In the genomic region with DNA sequence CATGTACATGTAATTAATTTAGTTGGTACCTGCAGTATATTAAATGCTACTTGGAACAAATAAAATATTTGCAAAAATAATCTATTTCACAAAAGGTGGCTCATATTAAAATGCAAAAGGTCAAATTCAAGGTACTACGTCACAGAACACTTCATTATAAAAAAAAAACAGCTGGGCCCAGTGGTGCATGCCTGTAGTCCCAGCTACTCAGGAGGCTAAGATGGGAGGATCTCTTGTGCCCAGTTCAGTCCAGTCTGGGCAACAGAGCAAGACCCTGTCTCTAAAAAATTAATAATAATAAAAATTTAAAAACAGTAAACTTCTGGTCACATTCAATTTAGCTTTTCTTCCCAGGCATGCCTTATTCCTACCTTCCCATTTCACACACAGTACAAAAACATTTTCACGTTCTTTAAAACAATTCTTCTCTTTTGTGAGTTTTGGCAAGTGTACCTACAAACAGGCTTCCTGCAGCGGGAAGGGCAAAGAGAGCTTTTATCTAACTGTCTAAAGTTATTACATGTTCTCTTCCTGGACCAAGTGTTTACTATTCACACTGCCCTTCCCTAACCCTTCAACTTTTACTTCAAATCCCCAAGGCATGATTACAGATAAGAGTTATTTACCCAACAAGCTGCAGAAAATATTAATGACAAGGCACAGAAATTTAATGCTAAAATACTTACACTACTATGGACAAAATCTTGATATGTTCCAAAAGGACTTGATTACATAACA, we compare ENCODE assay signal across 1 cellular context.
TF ChIP-seq lines count a peak whose summit lies in the region.

No MANE protein-coding gene starts in this region.

TF ChIP-seq in HepG2, 621 proteins besides CTCF, POLR2A, EP300 and RAD21:
- no peak for TF ChIP-seq SOX13 (IDR thresholded peaks at IDR 0.05)
- peak in 1 of 2 experiments; percentile 14; a peak in 1 of 4 replicates for TF ChIP-seq SOX13 (CRISPR knock-in tag; conservative IDR thresholded peaks at IDR 0.05 in 1 of 2, IDR thresholded peaks at IDR 0.05 in 1 of 2)
- TF ChIP-seq PPARG (CRISPR knock-in tag; conservative IDR thresholded peaks at IDR 0.05), result 0 out of 2 replicates have a peak, but pooled peaks have one; percentile 7
- TF ChIP-seq NFIC (IDR thresholded peaks at IDR 0.05; ENCODE audit: low read length), result peak; percentile 14; the same call in 1 of the 2 replicates
- TF ChIP-seq, protein P1, sequence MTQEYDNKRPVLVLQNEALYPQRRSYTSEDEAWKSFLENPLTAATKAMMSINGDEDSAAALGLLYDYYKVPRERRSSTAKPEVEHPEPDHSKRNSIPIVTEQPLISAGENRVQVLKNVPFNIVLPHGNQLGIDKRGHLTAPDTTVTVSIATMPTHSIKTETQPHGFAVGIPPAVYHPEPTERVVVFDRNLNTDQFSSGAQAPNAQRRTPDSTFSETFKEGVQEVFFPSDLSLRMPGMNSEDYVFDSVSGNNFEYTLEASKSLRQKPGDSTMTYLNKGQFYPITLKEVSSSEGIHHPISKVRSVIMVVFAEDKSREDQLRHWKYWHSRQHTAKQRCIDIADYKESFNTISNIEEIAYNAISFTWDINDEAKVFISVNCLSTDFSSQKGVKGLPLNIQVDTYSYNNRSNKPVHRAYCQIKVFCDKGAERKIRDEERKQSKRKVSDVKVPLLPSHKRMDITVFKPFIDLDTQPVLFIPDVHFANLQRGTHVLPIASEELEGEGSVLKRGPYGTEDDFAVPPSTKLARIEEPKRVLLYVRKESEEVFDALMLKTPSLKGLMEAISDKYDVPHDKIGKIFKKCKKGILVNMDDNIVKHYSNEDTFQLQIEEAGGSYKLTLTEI (CRISPR knock-in tag; conservative IDR thresholded peaks at IDR 0.05), result no peak
- TF ChIP-seq, protein P2, sequence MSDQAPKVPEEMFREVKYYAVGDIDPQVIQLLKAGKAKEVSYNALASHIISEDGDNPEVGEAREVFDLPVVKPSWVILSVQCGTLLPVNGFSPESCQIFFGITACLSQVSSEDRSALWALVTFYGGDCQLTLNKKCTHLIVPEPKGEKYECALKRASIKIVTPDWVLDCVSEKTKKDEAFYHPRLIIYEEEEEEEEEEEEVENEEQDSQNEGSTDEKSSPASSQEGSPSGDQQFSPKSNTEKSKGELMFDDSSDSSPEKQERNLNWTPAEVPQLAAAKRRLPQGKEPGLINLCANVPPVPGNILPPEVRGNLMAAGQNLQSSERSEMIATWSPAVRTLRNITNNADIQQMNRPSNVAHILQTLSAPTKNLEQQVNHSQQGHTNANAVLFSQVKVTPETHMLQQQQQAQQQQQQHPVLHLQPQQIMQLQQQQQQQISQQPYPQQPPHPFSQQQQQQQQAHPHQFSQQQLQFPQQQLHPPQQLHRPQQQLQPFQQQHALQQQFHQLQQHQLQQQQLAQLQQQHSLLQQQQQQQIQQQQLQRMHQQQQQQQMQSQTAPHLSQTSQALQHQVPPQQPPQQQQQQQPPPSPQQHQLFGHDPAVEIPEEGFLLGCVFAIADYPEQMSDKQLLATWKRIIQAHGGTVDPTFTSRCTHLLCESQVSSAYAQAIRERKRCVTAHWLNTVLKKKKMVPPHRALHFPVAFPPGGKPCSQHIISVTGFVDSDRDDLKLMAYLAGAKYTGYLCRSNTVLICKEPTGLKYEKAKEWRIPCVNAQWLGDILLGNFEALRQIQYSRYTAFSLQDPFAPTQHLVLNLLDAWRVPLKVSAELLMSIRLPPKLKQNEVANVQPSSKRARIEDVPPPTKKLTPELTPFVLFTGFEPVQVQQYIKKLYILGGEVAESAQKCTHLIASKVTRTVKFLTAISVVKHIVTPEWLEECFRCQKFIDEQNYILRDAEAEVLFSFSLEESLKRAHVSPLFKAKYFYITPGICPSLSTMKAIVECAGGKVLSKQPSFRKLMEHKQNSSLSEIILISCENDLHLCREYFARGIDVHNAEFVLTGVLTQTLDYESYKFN (CRISPR knock-in tag; conservative IDR thresholded peaks at IDR 0.05), result 0 out of 2 replicates have a peak, but pooled peaks have one; percentile 21
- peak; percentile 18; the same call in 1 of the 2 replicates for TF ChIP-seq RARA (CRISPR knock-in tag; IDR thresholded peaks at IDR 0.05)
- TF ChIP-seq PHF8 (CRISPR knock-in tag; IDR thresholded peaks at IDR 0.05), result no peak
- TF ChIP-seq, protein P3, sequence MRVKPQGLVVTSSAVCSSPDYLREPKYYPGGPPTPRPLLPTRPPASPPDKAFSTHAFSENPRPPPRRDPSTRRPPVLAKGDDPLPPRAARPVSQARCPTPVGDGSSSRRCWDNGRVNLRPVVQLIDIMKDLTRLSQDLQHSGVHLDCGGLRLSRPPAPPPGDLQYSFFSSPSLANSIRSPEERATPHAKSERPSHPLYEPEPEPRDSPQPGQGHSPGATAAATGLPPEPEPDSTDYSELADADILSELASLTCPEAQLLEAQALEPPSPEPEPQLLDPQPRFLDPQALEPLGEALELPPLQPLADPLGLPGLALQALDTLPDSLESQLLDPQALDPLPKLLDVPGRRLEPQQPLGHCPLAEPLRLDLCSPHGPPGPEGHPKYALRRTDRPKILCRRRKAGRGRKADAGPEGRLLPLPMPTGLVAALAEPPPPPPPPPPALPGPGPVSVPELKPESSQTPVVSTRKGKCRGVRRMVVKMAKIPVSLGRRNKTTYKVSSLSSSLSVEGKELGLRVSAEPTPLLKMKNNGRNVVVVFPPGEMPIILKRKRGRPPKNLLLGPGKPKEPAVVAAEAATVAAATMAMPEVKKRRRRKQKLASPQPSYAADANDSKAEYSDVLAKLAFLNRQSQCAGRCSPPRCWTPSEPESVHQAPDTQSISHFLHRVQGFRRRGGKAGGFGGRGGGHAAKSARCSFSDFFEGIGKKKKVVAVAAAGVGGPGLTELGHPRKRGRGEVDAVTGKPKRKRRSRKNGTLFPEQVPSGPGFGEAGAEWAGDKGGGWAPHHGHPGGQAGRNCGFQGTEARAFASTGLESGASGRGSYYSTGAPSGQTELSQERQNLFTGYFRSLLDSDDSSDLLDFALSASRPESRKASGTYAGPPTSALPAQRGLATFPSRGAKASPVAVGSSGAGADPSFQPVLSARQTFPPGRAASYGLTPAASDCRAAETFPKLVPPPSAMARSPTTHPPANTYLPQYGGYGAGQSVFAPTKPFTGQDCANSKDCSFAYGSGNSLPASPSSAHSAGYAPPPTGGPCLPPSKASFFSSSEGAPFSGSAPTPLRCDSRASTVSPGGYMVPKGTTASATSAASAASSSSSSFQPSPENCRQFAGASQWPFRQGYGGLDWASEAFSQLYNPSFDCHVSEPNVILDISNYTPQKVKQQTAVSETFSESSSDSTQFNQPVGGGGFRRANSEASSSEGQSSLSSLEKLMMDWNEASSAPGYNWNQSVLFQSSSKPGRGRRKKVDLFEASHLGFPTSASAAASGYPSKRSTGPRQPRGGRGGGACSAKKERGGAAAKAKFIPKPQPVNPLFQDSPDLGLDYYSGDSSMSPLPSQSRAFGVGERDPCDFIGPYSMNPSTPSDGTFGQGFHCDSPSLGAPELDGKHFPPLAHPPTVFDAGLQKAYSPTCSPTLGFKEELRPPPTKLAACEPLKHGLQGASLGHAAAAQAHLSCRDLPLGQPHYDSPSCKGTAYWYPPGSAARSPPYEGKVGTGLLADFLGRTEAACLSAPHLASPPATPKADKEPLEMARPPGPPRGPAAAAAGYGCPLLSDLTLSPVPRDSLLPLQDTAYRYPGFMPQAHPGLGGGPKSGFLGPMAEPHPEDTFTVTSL (CRISPR knock-in tag; IDR thresholded peaks at IDR 0.05; ENCODE audit: borderline replicate concordance), result peak; percentile 57; the same call in 1 of the 2 replicates
- TF ChIP-seq NR2F6 (IDR thresholded peaks at IDR 0.05), result no peak
- 0 out of 2 replicates have a peak, but pooled peaks have one; percentile 17 for TF ChIP-seq NR2F6 (CRISPR knock-in tag; IDR thresholded peaks at IDR 0.05)
- peak; percentile 45; the same call in 1 of the 2 replicates for TF ChIP-seq ZNF121 (CRISPR knock-in tag; IDR thresholded peaks at IDR 0.05)
- TF ChIP-seq ZNF878 (CRISPR knock-in tag; IDR thresholded peaks at IDR 0.05), result peak; percentile 28; the same call in 1 of the 2 replicates
- TF ChIP-seq, protein P4, sequence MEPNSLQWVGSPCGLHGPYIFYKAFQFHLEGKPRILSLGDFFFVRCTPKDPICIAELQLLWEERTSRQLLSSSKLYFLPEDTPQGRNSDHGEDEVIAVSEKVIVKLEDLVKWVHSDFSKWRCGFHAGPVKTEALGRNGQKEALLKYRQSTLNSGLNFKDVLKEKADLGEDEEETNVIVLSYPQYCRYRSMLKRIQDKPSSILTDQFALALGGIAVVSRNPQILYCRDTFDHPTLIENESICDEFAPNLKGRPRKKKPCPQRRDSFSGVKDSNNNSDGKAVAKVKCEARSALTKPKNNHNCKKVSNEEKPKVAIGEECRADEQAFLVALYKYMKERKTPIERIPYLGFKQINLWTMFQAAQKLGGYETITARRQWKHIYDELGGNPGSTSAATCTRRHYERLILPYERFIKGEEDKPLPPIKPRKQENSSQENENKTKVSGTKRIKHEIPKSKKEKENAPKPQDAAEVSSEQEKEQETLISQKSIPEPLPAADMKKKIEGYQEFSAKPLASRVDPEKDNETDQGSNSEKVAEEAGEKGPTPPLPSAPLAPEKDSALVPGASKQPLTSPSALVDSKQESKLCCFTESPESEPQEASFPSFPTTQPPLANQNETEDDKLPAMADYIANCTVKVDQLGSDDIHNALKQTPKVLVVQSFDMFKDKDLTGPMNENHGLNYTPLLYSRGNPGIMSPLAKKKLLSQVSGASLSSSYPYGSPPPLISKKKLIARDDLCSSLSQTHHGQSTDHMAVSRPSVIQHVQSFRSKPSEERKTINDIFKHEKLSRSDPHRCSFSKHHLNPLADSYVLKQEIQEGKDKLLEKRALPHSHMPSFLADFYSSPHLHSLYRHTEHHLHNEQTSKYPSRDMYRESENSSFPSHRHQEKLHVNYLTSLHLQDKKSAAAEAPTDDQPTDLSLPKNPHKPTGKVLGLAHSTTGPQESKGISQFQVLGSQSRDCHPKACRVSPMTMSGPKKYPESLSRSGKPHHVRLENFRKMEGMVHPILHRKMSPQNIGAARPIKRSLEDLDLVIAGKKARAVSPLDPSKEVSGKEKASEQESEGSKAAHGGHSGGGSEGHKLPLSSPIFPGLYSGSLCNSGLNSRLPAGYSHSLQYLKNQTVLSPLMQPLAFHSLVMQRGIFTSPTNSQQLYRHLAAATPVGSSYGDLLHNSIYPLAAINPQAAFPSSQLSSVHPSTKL (CRISPR knock-in tag; IDR thresholded peaks at IDR 0.05), result 0 out of 2 replicates have a peak, but pooled peaks have one; percentile 12
- TF ChIP-seq ZNF263 (CRISPR knock-in tag; IDR thresholded peaks at IDR 0.05), result no peak
- TF ChIP-seq, protein P5, sequence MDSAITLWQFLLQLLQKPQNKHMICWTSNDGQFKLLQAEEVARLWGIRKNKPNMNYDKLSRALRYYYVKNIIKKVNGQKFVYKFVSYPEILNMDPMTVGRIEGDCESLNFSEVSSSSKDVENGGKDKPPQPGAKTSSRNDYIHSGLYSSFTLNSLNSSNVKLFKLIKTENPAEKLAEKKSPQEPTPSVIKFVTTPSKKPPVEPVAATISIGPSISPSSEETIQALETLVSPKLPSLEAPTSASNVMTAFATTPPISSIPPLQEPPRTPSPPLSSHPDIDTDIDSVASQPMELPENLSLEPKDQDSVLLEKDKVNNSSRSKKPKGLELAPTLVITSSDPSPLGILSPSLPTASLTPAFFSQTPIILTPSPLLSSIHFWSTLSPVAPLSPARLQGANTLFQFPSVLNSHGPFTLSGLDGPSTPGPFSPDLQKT (CRISPR knock-in tag; IDR thresholded peaks at IDR 0.05; ENCODE audit: borderline replicate concordance), result no peak
- TF ChIP-seq ZNF766 (CRISPR knock-in tag; IDR thresholded peaks at IDR 0.05; ENCODE audit: borderline replicate concordance), result no peak
- TF ChIP-seq ELF3 (CRISPR knock-in tag; IDR thresholded peaks at IDR 0.05), result peak; percentile 25; the same call in 1 of the 2 replicates
- TF ChIP-seq TCF7 (IDR thresholded peaks at IDR 0.05; ENCODE audit: low read depth), result 0 out of 2 replicates have a peak, but pooled peaks have one; percentile 5
- TF ChIP-seq, protein P6, sequence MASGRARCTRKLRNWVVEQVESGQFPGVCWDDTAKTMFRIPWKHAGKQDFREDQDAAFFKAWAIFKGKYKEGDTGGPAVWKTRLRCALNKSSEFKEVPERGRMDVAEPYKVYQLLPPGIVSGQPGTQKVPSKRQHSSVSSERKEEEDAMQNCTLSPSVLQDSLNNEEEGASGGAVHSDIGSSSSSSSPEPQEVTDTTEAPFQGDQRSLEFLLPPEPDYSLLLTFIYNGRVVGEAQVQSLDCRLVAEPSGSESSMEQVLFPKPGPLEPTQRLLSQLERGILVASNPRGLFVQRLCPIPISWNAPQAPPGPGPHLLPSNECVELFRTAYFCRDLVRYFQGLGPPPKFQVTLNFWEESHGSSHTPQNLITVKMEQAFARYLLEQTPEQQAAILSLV (CRISPR knock-in tag; IDR thresholded peaks at IDR 0.05; ENCODE audit: borderline replicate concordance), result no peak
TF ChIP-seq in HepG2: peak in this region for 12.
